Comparison of ENCODE assay signal across 9 cellular contexts in the genomic region with DNA sequence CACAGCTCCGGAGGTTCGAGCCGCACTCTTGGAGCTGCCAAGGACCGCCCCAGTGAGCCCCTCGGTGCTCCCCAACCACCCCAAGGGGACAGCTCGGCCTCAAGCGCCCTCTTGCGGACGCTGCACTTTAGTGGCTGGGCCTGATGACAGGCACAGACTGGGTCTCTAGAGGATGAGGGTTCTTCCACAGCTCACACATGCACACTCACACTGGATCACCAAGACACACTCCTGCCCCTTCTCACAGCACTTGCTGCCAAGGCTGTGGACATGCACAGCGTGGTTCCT. TPM values are rescaled to one million over a fixed set of nuclear protein-coding genes. Genes with fewer than 3 reads are reported as not detected.
DNase-seq lines count a peak whose midpoint lies in the region; ATAC-seq and TF ChIP-seq lines count a peak whose summit lies in the region.
"Had no signal": no experiment of that assay in that cellular context is flagged by ENCODE, and none has a peak within 500 bp of the region (broad histone marks: within the 10 kb centered on the region; RNA-seq: fewer than 3 reads in every experiment).

No MANE protein-coding gene starts in this region.

- H3K27me3 ChIP-seq in tibial nerve: peaks cover 0 to 73% of the 10 kb centered on the region in 2 donors

- 9 to 16% methylated on average over 2 to 5 of the region's 10 CpGs for WGBS in tibial nerve, 2 donors

- no peak overlapping the region for H3K4me3 ChIP-seq in HFF-Myc (replicated peaks; ENCODE audit: low read depth, low read length)
- no peak overlapping the region for H3K4me3 ChIP-seq in WI38 (ENCODE audit: low read depth, low read length)
- no peak overlapping the region for H3K4me3 ChIP-seq in tibial nerve

- DNase-seq in COLO668 (lab: John Stamatoyannopoulos, UW; ENCODE audit: unreplicated experiment) (peak; percentile 72), HFF-Myc (ENCODE audit: extremely low read depth, low read depth) (no peak), iPS-NIHi11 (ENCODE audit: low spot score) (peak; percentile 87), tibial nerve (ENCODE audit: low spot score in 2 of 2) (no peak), NCI-H146 (lab: John Stamatoyannopoulos, UW) (no peak)

- H3K27ac ChIP-seq in tibial nerve: no peak overlapping the region
- H3K27ac ChIP-seq: KMS-11 had no signal

- TF ChIP-seq POLR2A in tibial nerve (IDR thresholded peaks at IDR 0.05): no peak

- ATAC-seq in GM18520 (IDR thresholded peaks at IDR 0.05; ENCODE audit: unreplicated experiment): no peak
- ATAC-seq in HG03469 (IDR thresholded peaks at IDR 0.05; ENCODE audit: unreplicated experiment): no peak

- peaks cover 0 to 28% (median 2%) of the 10 kb centered on the region in 4 donors for H3K4me1 ChIP-seq in tibial nerve

- TF ChIP-seq EP300 in tibial nerve (IDR thresholded peaks at IDR 0.05): no peak

- TF ChIP-seq CTCF in HFF-Myc (IDR thresholded peaks at IDR 0.05; ENCODE audit: low read depth, low read length, missing control alignments) (peak; percentile 45), WI38 (IDR thresholded peaks at IDR 0.05; ENCODE audit: low read depth, low read length) (peak; percentile 39), tibial nerve (IDR thresholded peaks at IDR 0.05) (peak in 1 of 5 experiments; percentile 24)

- no peaks in the 10 kb centered on the region for H3K36me3 ChIP-seq in tibial nerve

- H3K9me3 ChIP-seq in tibial nerve: no peaks in the 10 kb centered on the region

RNA-seq across cellular contexts. Expression of gene RET, which starts 2.1 kb away (rescaled TPM):
- 1 to 10 TPM in 2 of 4 donors, under 1 TPM in 2; 0.20 to 8.5 (median 0.70) TPM for total RNA-seq in tibial nerve

RNA-seq across cellular contexts. Expression of gene CSGALNACT2, which starts 59.3 kb away (rescaled TPM):
- 10 to 100 TPM; 29.1 to 43.3 (median 34.7) TPM for total RNA-seq in tibial nerve

Comparison
In these comparisons a context has a peak if more than half of its experiments do, and no peak if none do; other contexts are left out.
1. DNase-seq: peak in COLO668 (single experiment) and iPS-NIHi11 (single experiment); none in HFF-Myc (single experiment), tibial nerve (0 of 2) and NCI-H146 (single experiment).